ENCODE assay signal across 29 cellular contexts in the genomic region with DNA sequence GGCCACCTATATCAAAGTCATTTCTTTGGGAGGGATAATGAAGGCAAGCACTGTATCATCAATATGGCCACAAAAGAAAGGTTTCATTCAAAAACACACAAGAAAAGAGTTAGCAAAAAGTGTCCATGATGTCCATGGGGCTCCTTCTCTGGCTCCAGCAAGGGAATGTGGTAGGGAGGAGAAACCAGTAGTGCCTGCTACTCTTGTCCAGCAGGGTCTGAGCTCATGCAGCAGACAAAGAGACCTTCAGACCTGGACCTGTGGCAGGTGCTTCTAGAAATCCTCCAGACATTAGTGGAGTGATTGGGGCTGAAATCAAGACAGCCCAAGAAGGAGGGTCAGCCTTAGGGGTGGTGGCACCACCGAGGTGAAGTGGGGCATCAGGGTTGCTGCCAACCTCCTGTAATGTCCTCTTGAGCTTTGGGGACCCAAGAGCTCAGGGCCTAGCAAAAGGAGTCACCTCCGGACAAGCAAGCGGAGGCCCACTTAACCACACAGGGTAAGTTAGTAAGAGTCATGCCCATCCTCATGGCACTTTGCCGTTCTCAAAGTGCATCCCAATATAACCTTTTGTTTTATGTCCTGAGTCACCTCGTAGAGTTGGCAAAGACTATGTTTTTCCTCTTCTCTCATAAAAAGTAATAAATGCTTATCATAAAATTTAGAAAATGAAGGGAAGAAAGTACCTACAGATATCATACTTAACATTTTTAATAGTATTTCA.
"Had no signal": no experiment of that assay in that cellular context is flagged by ENCODE, and none has a peak within 500 bp of the region (broad histone marks: within the 10 kb centered on the region; RNA-seq: fewer than 3 reads in every experiment).

No MANE protein-coding gene starts in this region.

- ATAC-seq: effector memory CD8-positive, alpha-beta T cell; heart right ventricle; left cardiac atrium; left lung; naive thymus-derived CD4-positive, alpha-beta T cell; pancreas; sciatic nerve; stimulated activated memory B cell treated with anti-CD40 and anti-IgM and Interleukin-4, amounts not matched to agents 10 μg/mL and 1 μg/mL and 100 μg/mL, for 72 hours; stimulated activated naive CD8-positive, alpha-beta T cell treated with anti-CD3 and anti-CD28 coated beads, Interleukin-15, Interleukin-2, amounts not matched to agents 100 U/mL and 50 U/mL, for 24 hours had no signal

- H3K4me1 ChIP-seq: heart right ventricle, left lung, pancreas, right atrium auricular region, testis, tibial artery had no signal

- H3K4me3 ChIP-seq: esophagus squamous epithelium, heart right ventricle, left lung, neural progenitor cell, pancreas, right atrium auricular region, testis, tibial artery, upper lobe of left lung had no signal

- H3K9me3 ChIP-seq: esophagus squamous epithelium, heart right ventricle, left lung, pancreas, right atrium auricular region, testis, tibial artery, upper lobe of left lung had no signal

- H3K9me3 Mint-ChIP-seq: effector memory CD8-positive, alpha-beta T cell; naive thymus-derived CD4-positive, alpha-beta T cell; nephron; neural progenitor cell; stimulated activated memory B cell treated with anti-CD40 and anti-IgM and Interleukin-4, amounts not matched to agents 10 μg/mL and 1 μg/mL and 100 μg/mL, for 72 hours had no signal

- H3K4me1 Mint-ChIP-seq: naive thymus-derived CD4-positive, alpha-beta T cell; nephron; stimulated activated memory B cell treated with anti-CD40 and anti-IgM and Interleukin-4, amounts not matched to agents 10 μg/mL and 1 μg/mL and 100 μg/mL, for 72 hours had no signal

- H3K27me3 ChIP-seq: esophagus squamous epithelium, left lung, neural progenitor cell, pancreas, right atrium auricular region, testis, tibial artery, upper lobe of left lung had no signal

- H3K27ac ChIP-seq: heart right ventricle, left lung, neural progenitor cell, pancreas, right atrium auricular region, testis, tibial artery, upper lobe of left lung had no signal

- H3K36me3 ChIP-seq: esophagus squamous epithelium, heart right ventricle, left lung, neural progenitor cell, pancreas, right atrium auricular region, tibial artery, upper lobe of left lung had no signal

- H3K36me3 Mint-ChIP-seq: naive thymus-derived CD4-positive, alpha-beta T cell; neural progenitor cell; stimulated activated memory B cell treated with anti-CD40 and anti-IgM and Interleukin-4, amounts not matched to agents 10 μg/mL and 1 μg/mL and 100 μg/mL, for 72 hours had no signal

- H3K4me3 Mint-ChIP-seq: effector memory CD8-positive, alpha-beta T cell; naive thymus-derived CD4-positive, alpha-beta T cell; nephron; neural progenitor cell; stimulated activated memory B cell treated with anti-CD40 and anti-IgM and Interleukin-4, amounts not matched to agents 10 μg/mL and 1 μg/mL and 100 μg/mL, for 72 hours had no signal

- DNase-seq: cerebellar nuclear complex; cortex of kidney; effector memory CD8-positive, alpha-beta T cell; esophagus squamous epithelium; foreskin melanocyte; glutamatergic neuron; heart right ventricle; hippocampal formation; left cardiac atrium; left lung; mammary epithelial cell; mesendoderm; midbrain; naive thymus-derived CD4-positive, alpha-beta T cell; nucleus accumbens; pancreas; stimulated activated CD4-positive, alpha-beta T cell treated with anti-CD3 and anti-CD28 coated beads, Interleukin-2, amount 100 ng/mL, for 24 hours; stimulated activated CD4-positive, alpha-beta T cell treated with anti-CD3 and anti-CD28 coated beads, Interleukin-4, amount 100 ng/mL, for 24 hours; stimulated activated naive CD8-positive, alpha-beta T cell treated with anti-CD3 and anti-CD28 coated beads, Interleukin-15, Interleukin-2, amounts not matched to agents 100 U/mL and 50 U/mL, for 24 hours; substantia nigra; testis; tibial artery; upper lobe of left lung had no signal

- H3K27ac Mint-ChIP-seq: effector memory CD8-positive, alpha-beta T cell; naive thymus-derived CD4-positive, alpha-beta T cell; nephron; neural progenitor cell; progenitor cell of endocrine pancreas; stimulated activated memory B cell treated with anti-CD40 and anti-IgM and Interleukin-4, amounts not matched to agents 10 μg/mL and 1 μg/mL and 100 μg/mL, for 72 hours had no signal
